10 cellular contexts compared by ENCODE assay signal in the genomic region with DNA sequence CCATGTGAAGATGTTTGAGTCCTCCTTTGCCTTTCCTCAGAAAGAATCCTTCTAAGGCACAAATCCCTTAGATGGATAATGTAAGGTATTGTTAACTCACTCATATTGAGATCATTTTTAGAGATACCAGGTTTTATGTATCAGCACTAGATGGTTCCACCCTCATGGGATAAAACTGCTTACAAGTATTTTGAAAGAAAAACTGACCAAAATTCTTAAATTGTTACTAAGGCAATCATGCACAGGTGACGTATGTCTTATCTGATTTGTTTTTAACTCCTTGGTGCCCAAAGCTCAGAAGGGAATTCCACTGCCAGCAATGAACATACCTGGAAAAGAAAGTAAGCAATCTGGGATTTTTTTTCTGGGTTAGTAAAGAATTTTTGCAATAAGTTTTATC.
"Had no signal": no experiment of that assay in that cellular context is flagged by ENCODE, and none has a peak within 500 bp of the region (broad histone marks: within the 10 kb centered on the region; RNA-seq: fewer than 3 reads in every experiment).

No MANE protein-coding gene starts in this region.

- ATAC-seq: HCT116, K562 had no signal

- H3K4me1 ChIP-seq: HAP-1 had no signal

- DNase-seq: GM23248, GOT3, H7, HFFc6, IMR-90, KG1 had no signal

- H3K4me3 ChIP-seq: GM23248, HAP-1, K562 had no signal

- FAIRE-seq: HTR-8/SVneo, K562 had no signal

- H3K9me3 ChIP-seq: HAP-1 had no signal

- H3K27ac ChIP-seq: GM23248 had no signal

- H2AFZ ChIP-seq: GM23248 had no signal

- H3K9ac ChIP-seq: GM23248 had no signal

- H3K36me3 ChIP-seq: HAP-1 had no signal
